31 cellular contexts compared by ENCODE assay signal in the genomic region with DNA sequence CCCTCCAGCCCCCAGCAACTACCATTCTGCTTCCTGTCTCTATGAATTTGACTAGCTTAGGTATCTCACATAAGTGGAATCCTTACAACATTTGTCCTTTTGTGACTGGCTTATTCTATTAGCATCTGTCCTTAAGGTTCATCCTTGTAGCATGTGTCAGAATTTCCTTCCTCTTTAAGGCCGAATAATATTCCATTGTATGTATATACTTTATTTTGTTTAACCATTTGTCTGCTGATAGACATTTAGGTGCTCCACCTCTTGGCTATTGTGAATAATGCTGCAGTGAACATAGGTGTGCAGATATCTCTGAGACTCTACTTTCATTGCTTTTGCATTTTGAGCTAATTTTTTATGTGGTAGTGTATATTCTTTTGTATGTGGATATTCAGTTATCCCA.
"Had no signal": no experiment of that assay in that cellular context is flagged by ENCODE, and none has a peak within 500 bp of the region (broad histone marks: within the 10 kb centered on the region; RNA-seq: fewer than 3 reads in every experiment).

No MANE protein-coding gene starts in this region.

- H3K27ac Mint-ChIP-seq: activated CD4-positive, alpha-beta memory T cell treated with anti-CD3 and anti-CD28 coated beads for 36 hours; activated CD4-positive, alpha-beta T cell treated with anti-CD3 and anti-CD28 coated beads for 36 hours; activated CD4-positive, alpha-beta T cell treated with anti-CD3 and anti-CD28 coated beads, Interleukin-2, amount 10 ng/mL, durations not matched to agents 24 days and 14 days; activated naive CD4-positive, alpha-beta T cell treated with anti-CD3 and anti-CD28 coated beads for 36 hours; activated naive CD4-positive, alpha-beta T cell treated with anti-CD3 and anti-CD28 coated beads, Interleukin-2, amount 50 U/mL, for 24 hours; activated naive CD8-positive, alpha-beta T cell treated with anti-CD3 and anti-CD28 coated beads for 36 hours; activated naive CD8-positive, alpha-beta T cell treated with anti-CD3 and anti-CD28 coated beads, Interleukin-2, amount 50 U/mL, for 24 hours; activated T-cell treated with anti-CD3 and anti-CD28 coated beads, Interleukin-2, amount 50 U/mL, for 24 hours; activated T-cell treated with anti-CD3 and anti-CD28 coated beads, Interleukin-2, amount 50 U/mL, for 72 hours had no signal

- H3K4me1 ChIP-seq: adrenal gland, body of pancreas had no signal

- ATAC-seq: activated CD4-positive, alpha-beta T cell treated with anti-CD3 and anti-CD28 coated beads for 36 hours; activated naive CD8-positive, alpha-beta T cell treated with anti-CD3 and anti-CD28 coated beads, Interleukin-2, amount 50 U/mL, for 24 hours; activated T-cell treated with anti-CD3 and anti-CD28 coated beads, Interleukin-2, amount 50 U/mL, for 72 hours; body of pancreas; esophagus mucosa; gastrocnemius medialis; heart left ventricle had no signal

- H3K9me3 Mint-ChIP-seq: activated CD4-positive, alpha-beta memory T cell treated with anti-CD3 and anti-CD28 coated beads for 36 hours; activated CD4-positive, alpha-beta T cell treated with anti-CD3 and anti-CD28 coated beads, Interleukin-2, amount 10 ng/mL, durations not matched to agents 24 days and 14 days; activated naive CD4-positive, alpha-beta T cell treated with anti-CD3 and anti-CD28 coated beads, Interleukin-2, amount 50 U/mL, for 24 hours; activated naive CD8-positive, alpha-beta T cell treated with anti-CD3 and anti-CD28 coated beads for 36 hours; activated naive CD8-positive, alpha-beta T cell treated with anti-CD3 and anti-CD28 coated beads, Interleukin-2, amount 50 U/mL, for 24 hours; activated T-cell treated with anti-CD3 and anti-CD28 coated beads, Interleukin-2, amount 50 U/mL, for 24 hours had no signal

- H3K4me3 Mint-ChIP-seq: activated CD4-positive, alpha-beta memory T cell treated with anti-CD3 and anti-CD28 coated beads for 36 hours; activated CD4-positive, alpha-beta T cell treated with anti-CD3 and anti-CD28 coated beads for 36 hours; activated CD4-positive, alpha-beta T cell treated with anti-CD3 and anti-CD28 coated beads, Interleukin-2, amount 10 ng/mL, durations not matched to agents 24 days and 14 days; activated naive CD4-positive, alpha-beta T cell treated with anti-CD3 and anti-CD28 coated beads for 36 hours; activated naive CD4-positive, alpha-beta T cell treated with anti-CD3 and anti-CD28 coated beads, Interleukin-2, amount 50 U/mL, for 24 hours; activated naive CD8-positive, alpha-beta T cell treated with anti-CD3 and anti-CD28 coated beads for 36 hours; activated naive CD8-positive, alpha-beta T cell treated with anti-CD3 and anti-CD28 coated beads, Interleukin-2, amount 50 U/mL, for 24 hours; activated T-cell treated with anti-CD3 and anti-CD28 coated beads, Interleukin-2, amount 50 U/mL, for 24 hours; activated T-cell treated with anti-CD3 and anti-CD28 coated beads, Interleukin-2, amount 50 U/mL, for 72 hours had no signal

- DNase-seq: activated CD4-positive, alpha-beta memory T cell treated with anti-CD3 and anti-CD28 coated beads for 36 hours; activated CD4-positive, alpha-beta T cell treated with anti-CD3 and anti-CD28 coated beads for 36 hours; activated CD4-positive, alpha-beta T cell treated with anti-CD3 and anti-CD28 coated beads, Interleukin-2, amount 10 ng/mL, durations not matched to agents 24 days and 14 days; activated CD4-positive, CD25-positive, alpha-beta regulatory T cell; activated CD4-positive, CD25-positive, alpha-beta regulatory T cell treated with anti-CD3 and anti-CD28 coated beads, Interleukin-2, amount 50 U/mL, for 72 hours; activated CD8-positive, alpha-beta memory T cell treated with anti-CD3 and anti-CD28 coated beads, Interleukin-2, amount 50 U/mL, for 48 hours; activated effector memory CD4-positive, alpha-beta T cell treated with Interleukin-2 at 50 U/mL for 16 hours; activated gamma-delta T cell treated with Interleukin-2 at 50 U/mL for 16 hours; activated naive CD4-positive, alpha-beta T cell treated with anti-CD3 and anti-CD28 coated beads for 36 hours; activated naive CD8-positive, alpha-beta T cell treated with anti-CD3 and anti-CD28 coated beads for 36 hours; activated naive CD8-positive, alpha-beta T cell treated with anti-CD3 and anti-CD28 coated beads, Interleukin-2, amount 50 U/mL, for 24 hours; activated T-cell treated with anti-CD3 and anti-CD28 coated beads for 4 hours; activated T-cell treated with anti-CD3 and anti-CD28 coated beads, Interleukin-2, amount 50 U/mL, for 24 hours; activated T-cell treated with anti-CD3 and anti-CD28 coated beads, Interleukin-2, amount 50 U/mL, for 72 hours; adrenal gland; amygdala; aorta; body of pancreas; caudate nucleus; cortex of kidney; effector CD8-positive, alpha-beta T cell; foreskin fibroblast; gastrocnemius medialis; glutamatergic neuron; heart left ventricle; hypothalamus; T-helper 2 cell had no signal

- H3K27ac ChIP-seq: adrenal gland, body of pancreas, gastrocnemius medialis, heart left ventricle had no signal

- H3K9me3 ChIP-seq: adrenal gland, body of pancreas, gastrocnemius medialis had no signal

- H3K27me3 Mint-ChIP-seq: activated CD4-positive, alpha-beta memory T cell treated with anti-CD3 and anti-CD28 coated beads for 36 hours; activated CD4-positive, alpha-beta T cell treated with anti-CD3 and anti-CD28 coated beads for 36 hours; activated CD4-positive, alpha-beta T cell treated with anti-CD3 and anti-CD28 coated beads, Interleukin-2, amount 10 ng/mL, durations not matched to agents 24 days and 14 days; activated naive CD4-positive, alpha-beta T cell treated with anti-CD3 and anti-CD28 coated beads, Interleukin-2, amount 50 U/mL, for 24 hours; activated naive CD8-positive, alpha-beta T cell treated with anti-CD3 and anti-CD28 coated beads for 36 hours; activated naive CD8-positive, alpha-beta T cell treated with anti-CD3 and anti-CD28 coated beads, Interleukin-2, amount 50 U/mL, for 24 hours; activated T-cell treated with anti-CD3 and anti-CD28 coated beads, Interleukin-2, amount 50 U/mL, for 24 hours had no signal

- H3K4me3 ChIP-seq: adrenal gland, body of pancreas, gastrocnemius medialis, heart left ventricle had no signal

- H3K4me1 Mint-ChIP-seq: activated CD4-positive, alpha-beta T cell treated with anti-CD3 and anti-CD28 coated beads for 36 hours; activated naive CD8-positive, alpha-beta T cell treated with anti-CD3 and anti-CD28 coated beads, Interleukin-2, amount 50 U/mL, for 24 hours had no signal

- H3K27me3 ChIP-seq: adrenal gland, body of pancreas, gastrocnemius medialis, heart left ventricle had no signal

- H3K36me3 ChIP-seq: adrenal gland, gastrocnemius medialis had no signal

- FAIRE-seq: colon, endometrium had no signal
